In genomic region chr11:83219095-83219494, GRCh38 we compare ENCODE assay signal across 12 cellular contexts. TPM values are rescaled to one million over a fixed set of nuclear protein-coding genes. Genes with fewer than 3 reads are reported as not detected.
DNase-seq lines count a peak whose midpoint lies in the region; ATAC-seq and TF ChIP-seq lines count a peak whose summit lies in the region.
"Had no signal": no experiment of that assay in that cellular context is flagged by ENCODE, and none has a peak within 500 bp of the region (broad histone marks: within the 10 kb centered on the region; RNA-seq: fewer than 3 reads in every experiment).

No MANE protein-coding gene starts in this region.

- TF ChIP-seq CTCF in LNCAP (IDR thresholded peaks at IDR 0.05) = peak; percentile 26; the same call in 1 of the 2 replicates
- peak; percentile 33; the same call in 1 of the 2 replicates for TF ChIP-seq CTCF in WTC11 (IDR thresholded peaks at IDR 0.05)
- peak; percentile 35 for TF ChIP-seq CTCF in neural crest cell (conservative IDR thresholded peaks at IDR 0.05)

- H3K9me3 Mint-ChIP-seq in WTC11 (no peaks in the 10 kb centered on the region), neural crest cell (no peaks in the 10 kb centered on the region)
- H3K9me3 Mint-ChIP-seq in effector memory CD8-positive, alpha-beta T cell = no peaks in the 10 kb centered on the region
- H3K9me3 Mint-ChIP-seq: brain had no signal

- POLR2A ChIA-PET in WTC11 (lab: Charles Lee) = no interaction called here

- H3K4me3 Mint-ChIP-seq in WTC11 (no peak overlapping the region), neural crest cell (no peak overlapping the region)
- H3K4me3 Mint-ChIP-seq in effector memory CD8-positive, alpha-beta T cell = no peak overlapping the region
- H3K4me3 Mint-ChIP-seq: brain had no signal

- H3K27ac Mint-ChIP-seq in WTC11 (no peak overlapping the region), neural crest cell (ENCODE audit: unreplicated experiment) (no peak overlapping the region)
- H3K27ac Mint-ChIP-seq in effector memory CD8-positive, alpha-beta T cell = no peak overlapping the region
- H3K27ac Mint-ChIP-seq: brain had no signal

- intact Hi-C loops in left colon (cut with DNase I, micrococcal nuclease) = no loop called here

- H3K36me3 Mint-ChIP-seq in WTC11 = no peaks in the 10 kb centered on the region; the same call in 1 of the 2 replicates
- peaks cover 2% of the 10 kb centered on the region for H3K36me3 Mint-ChIP-seq in neural crest cell (ENCODE audit: low read depth)
- peaks cover 3% of the 10 kb centered on the region for H3K36me3 Mint-ChIP-seq in effector memory CD8-positive, alpha-beta T cell (ENCODE audit: insufficient read depth)

- ATAC-seq in WTC11 = peak; percentile 75
- no peak for ATAC-seq in left colon
- no peak for ATAC-seq in effector memory CD8-positive, alpha-beta T cell (replicated peaks)

- H3K4me1 Mint-ChIP-seq in WTC11 (no peaks in the 10 kb centered on the region), neural crest cell (no peaks in the 10 kb centered on the region)
- H3K4me1 Mint-ChIP-seq in effector memory CD8-positive, alpha-beta T cell (ENCODE audit: low read depth in 2 of 2) = no peaks in the 10 kb centered on the region
- H3K4me1 Mint-ChIP-seq: brain had no signal

- no peaks in the 10 kb centered on the region for H3K27me3 Mint-ChIP-seq in WTC11 (ENCODE audit: low read depth)
- no peaks in the 10 kb centered on the region for H3K27me3 Mint-ChIP-seq in neural crest cell (ENCODE audit: low read depth)
- no peaks in the 10 kb centered on the region for H3K27me3 Mint-ChIP-seq in effector memory CD8-positive, alpha-beta T cell

- CTCF ChIA-PET in WTC11 (lab: Charles Lee) = interaction anchor here (0.6 to 1.1 kb wide), 8 partner anchors 31 to 603 kb away, joined by 3 to 8 read pairs (median 3); partner anchors contain the start of gene DDIAS

- peak; percentile 5 for DNase-seq in NCI-H2227 (lab: John Stamatoyannopoulos, UW; ENCODE audit: unreplicated experiment)
- DNase-seq in NCI-H2227 treated with DMSO at 0.1 percent for 48 hours (lab: John Stamatoyannopoulos, UW) = no peak
- DNase-seq in WTC11 (ENCODE audit: low spot score) = peak; percentile 36
- no peak for DNase-seq in neural crest cell (ENCODE audit: low read depth, low spot score)
- no peak for DNase-seq in left colon
- no peak for DNase-seq in activated gamma-delta T cell treated with Interleukin-2 at 50 U/mL for 16 hours
- DNase-seq in effector memory CD8-positive, alpha-beta T cell = no peak
- DNase-seq: activated CD8-positive, alpha-beta memory T cell treated with anti-CD3 and anti-CD28 coated beads, Interleukin-2, amount 50 U/mL, for 4 hours; SIG-M5; spleen had no signal

TF ChIP-seq in WTC11, 78 proteins besides CTCF, POLR2A, EP300 and RAD21:
- TF ChIP-seq, protein P1, sequence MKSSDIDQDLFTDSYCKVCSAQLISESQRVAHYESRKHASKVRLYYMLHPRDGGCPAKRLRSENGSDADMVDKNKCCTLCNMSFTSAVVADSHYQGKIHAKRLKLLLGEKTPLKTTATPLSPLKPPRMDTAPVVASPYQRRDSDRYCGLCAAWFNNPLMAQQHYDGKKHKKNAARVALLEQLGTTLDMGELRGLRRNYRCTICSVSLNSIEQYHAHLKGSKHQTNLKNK (CRISPR knock-in tag; IDR thresholded peaks at IDR 0.05) = no peak
- TF ChIP-seq NFE2L1 (CRISPR knock-in tag; IDR thresholded peaks at IDR 0.05) (no peak), CBFB (CRISPR knock-in tag; IDR thresholded peaks at IDR 0.05; ENCODE audit: low read depth) (no peak), GTF2I (CRISPR knock-in tag; conservative IDR thresholded peaks at IDR 0.05) (no peak), HMGA2 (CRISPR knock-in tag; IDR thresholded peaks at IDR 0.05) (no peak), NR1H2 (CRISPR knock-in tag; IDR thresholded peaks at IDR 0.05) (no peak), ZNF138 (CRISPR knock-in tag; conservative IDR thresholded peaks at IDR 0.05) (no peak), MLX (CRISPR knock-in tag; IDR thresholded peaks at IDR 0.05) (no peak), ZNF416 (CRISPR knock-in tag; IDR thresholded peaks at IDR 0.05) (no peak)
- TF ChIP-seq, protein P2, sequence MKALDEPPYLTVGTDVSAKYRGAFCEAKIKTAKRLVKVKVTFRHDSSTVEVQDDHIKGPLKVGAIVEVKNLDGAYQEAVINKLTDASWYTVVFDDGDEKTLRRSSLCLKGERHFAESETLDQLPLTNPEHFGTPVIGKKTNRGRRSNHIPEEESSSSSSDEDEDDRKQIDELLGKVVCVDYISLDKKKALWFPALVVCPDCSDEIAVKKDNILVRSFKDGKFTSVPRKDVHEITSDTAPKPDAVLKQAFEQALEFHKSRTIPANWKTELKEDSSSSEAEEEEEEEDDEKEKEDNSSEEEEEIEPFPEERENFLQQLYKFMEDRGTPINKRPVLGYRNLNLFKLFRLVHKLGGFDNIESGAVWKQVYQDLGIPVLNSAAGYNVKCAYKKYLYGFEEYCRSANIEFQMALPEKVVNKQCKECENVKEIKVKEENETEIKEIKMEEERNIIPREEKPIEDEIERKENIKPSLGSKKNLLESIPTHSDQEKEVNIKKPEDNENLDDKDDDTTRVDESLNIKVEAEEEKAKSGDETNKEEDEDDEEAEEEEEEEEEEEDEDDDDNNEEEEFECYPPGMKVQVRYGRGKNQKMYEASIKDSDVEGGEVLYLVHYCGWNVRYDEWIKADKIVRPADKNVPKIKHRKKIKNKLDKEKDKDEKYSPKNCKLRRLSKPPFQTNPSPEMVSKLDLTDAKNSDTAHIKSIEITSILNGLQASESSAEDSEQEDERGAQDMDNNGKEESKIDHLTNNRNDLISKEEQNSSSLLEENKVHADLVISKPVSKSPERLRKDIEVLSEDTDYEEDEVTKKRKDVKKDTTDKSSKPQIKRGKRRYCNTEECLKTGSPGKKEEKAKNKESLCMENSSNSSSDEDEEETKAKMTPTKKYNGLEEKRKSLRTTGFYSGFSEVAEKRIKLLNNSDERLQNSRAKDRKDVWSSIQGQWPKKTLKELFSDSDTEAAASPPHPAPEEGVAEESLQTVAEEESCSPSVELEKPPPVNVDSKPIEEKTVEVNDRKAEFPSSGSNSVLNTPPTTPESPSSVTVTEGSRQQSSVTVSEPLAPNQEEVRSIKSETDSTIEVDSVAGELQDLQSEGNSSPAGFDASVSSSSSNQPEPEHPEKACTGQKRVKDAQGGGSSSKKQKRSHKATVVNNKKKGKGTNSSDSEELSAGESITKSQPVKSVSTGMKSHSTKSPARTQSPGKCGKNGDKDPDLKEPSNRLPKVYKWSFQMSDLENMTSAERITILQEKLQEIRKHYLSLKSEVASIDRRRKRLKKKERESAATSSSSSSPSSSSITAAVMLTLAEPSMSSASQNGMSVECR (CRISPR knock-in tag; IDR thresholded peaks at IDR 0.05; ENCODE audit: borderline replicate concordance) = no peak

RNA-seq across cellular contexts. Expression of gene ANKRD42, which starts 25.6 kb away (rescaled TPM):
- 5.7 to 6.6 TPM (median 5.8 TPM) in 3 replicates for total RNA-seq in WTC11 (2021)
- total RNA-seq in neural crest cell = 7.8 and 7.9 TPM in 2 replicates
- total RNA-seq in left colon = 1 to 10 TPM; 7.2 to 8.6 TPM

Comparison
In these comparisons a context has a peak if more than half of its experiments do, and no peak if none do; other contexts are left out.
1. DNase-seq: peak in NCI-H2227 (single experiment) and WTC11 (single experiment); none in NCI-H2227 treated with DMSO at 0.1 percent for 48 hours (single experiment), neural crest cell (single experiment), left colon (0 of 2), activated gamma-delta T cell treated with Interleukin-2 at 50 U/mL for 16 hours (single experiment) and effector memory CD8-positive, alpha-beta T cell (0 of 3).
2. Peak in every context shown above with its lines, with median percentiles within 50 percentile points of each other: CTCF ChIP-seq.